Comparison of ENCODE assay signal across 9 cellular contexts in genomic region chr11:68090706-68091105, GRCh38. TPM values are rescaled to one million over a fixed set of nuclear protein-coding genes. Genes with fewer than 3 reads are reported as not detected.
DNase-seq lines count a peak whose midpoint lies in the region; ATAC-seq and TF ChIP-seq lines count a peak whose summit lies in the region.
"Had no signal": no experiment of that assay in that cellular context is flagged by ENCODE, and none has a peak within 500 bp of the region (broad histone marks: within the 10 kb centered on the region; RNA-seq: fewer than 3 reads in every experiment).

No MANE protein-coding gene starts in this region.

- peak overlapping the region in 9 of 11 experiments; percentile 7 to 69 (median 49); a peak in 14 of 22 replicates for H3K27ac ChIP-seq in BLaER1 treated with 17β-estradiol and CSF1 and Interleukin-3, amounts not matched to agents 10 nM and 100 nM
- H3K27ac ChIP-seq in cingulate gyrus (ENCODE audit: low read depth, low read length) (peak overlapping the region; percentile 75), PC-9 (no peak overlapping the region)

- peaks cover 13 to 48% (median 25%) of the 10 kb centered on the region in 11 experiments; a peak in 21 of 22 replicates for H3K36me3 ChIP-seq in BLaER1 treated with 17β-estradiol and CSF1 and Interleukin-3, amounts not matched to agents 10 nM and 100 nM
- H3K36me3 ChIP-seq in mucosa of descending colon (ENCODE audit: low read depth) (no peaks in the 10 kb centered on the region), PC-9 (ENCODE audit: low read depth) (peaks cover 25% of the 10 kb centered on the region; the same call in 1 of the 2 replicates)

- peaks cover 19 to 37% (median 29%) of the 10 kb centered on the region in 10 experiments for H3K4me1 ChIP-seq in BLaER1 treated with 17β-estradiol and CSF1 and Interleukin-3, amounts not matched to agents 10 nM and 100 nM
- peaks cover 20% of the 10 kb centered on the region for H3K4me1 ChIP-seq in mucosa of descending colon (ENCODE audit: low read depth)
- no peaks in the 10 kb centered on the region for H3K4me1 ChIP-seq in PC-9 (replicated peaks; ENCODE audit: insufficient read depth)

- H3K4me3 ChIP-seq in BLaER1 treated with 17β-estradiol and CSF1 and Interleukin-3, amounts not matched to agents 10 nM and 100 nM: peak overlapping the region in 2 of 10 experiments; percentile 4 to 9; a peak in 4 of 20 replicates
- no peak overlapping the region for H3K4me3 ChIP-seq in mucosa of descending colon
- no peak overlapping the region for H3K4me3 ChIP-seq in PC-9
- H3K4me3 ChIP-seq: esophagus muscularis mucosa had no signal

- no peak overlapping the region for H2AFZ ChIP-seq in PC-9

- peaks cover 0 to 65% (median 0%) of the 10 kb centered on the region in 11 experiments; a peak in 6 of 22 replicates for H4K20me1 ChIP-seq in BLaER1 treated with 17β-estradiol and CSF1 and Interleukin-3, amounts not matched to agents 10 nM and 100 nM
- H4K20me1 ChIP-seq in PC-9 (ENCODE audit: insufficient read depth): peaks cover 90% of the 10 kb centered on the region

- POLR2A ChIA-PET in PC-9 (lab: Charles Lee; ENCODE audit: unreplicated experiment): interaction anchor here (0.6 kb wide), 1 partner anchor 30 kb away, joined by 4 read pairs; no protein-coding TSS in a partner anchor

- H3F3A ChIP-seq in PC-9 (ENCODE audit: insufficient read depth, low read depth): peaks cover 67% of the 10 kb centered on the region

- TF ChIP-seq CTCF in mucosa of descending colon (IDR thresholded peaks at IDR 0.05): no peak
- no peak for TF ChIP-seq CTCF in PC-9 (conservative IDR thresholded peaks at IDR 0.05)

- H3K9ac ChIP-seq in BLaER1 treated with 17β-estradiol and CSF1 and Interleukin-3, amounts not matched to agents 10 nM and 100 nM: peak overlapping the region in 9 of 11 experiments; percentile 7 to 51 (median 36); a peak in 11 of 22 replicates

- intact Hi-C loops in mucosa of descending colon (cut with DNase I, micrococcal nuclease) (no loop called here), PC-9 (cut with micrococcal nuclease; ENCODE audit: unreplicated experiment) (no loop called here)

- no peaks in the 10 kb centered on the region for H3K9me2 ChIP-seq in PC-9 (ENCODE audit: insufficient read depth)

- H3K4me2 ChIP-seq in BLaER1 treated with 17β-estradiol and CSF1 and Interleukin-3, amounts not matched to agents 10 nM and 100 nM: peak overlapping the region; percentile 38 to 70 (median 65); a peak in 20 of 22 replicates
- no peak overlapping the region for H3K4me2 ChIP-seq in PC-9

- H3K9me3 ChIP-seq in BLaER1 treated with 17β-estradiol and CSF1 and Interleukin-3, amounts not matched to agents 10 nM and 100 nM (replicated peaks in 1 of 11): no peaks in the 10 kb centered on the region
- H3K9me3 ChIP-seq in mucosa of descending colon: no peaks in the 10 kb centered on the region
- no peaks in the 10 kb centered on the region for H3K9me3 ChIP-seq in PC-9 (ENCODE audit: insufficient read depth, low read depth)
- H3K9me3 ChIP-seq: esophagus muscularis mucosa had no signal

- peaks cover 96% of the 10 kb centered on the region for H3K79me2 ChIP-seq in PC-9 (ENCODE audit: low read depth)

- CTCF ChIA-PET in PC-9 (lab: Charles Lee): no interaction called here

- ATAC-seq in mucosa of descending colon: peak; percentile 97
- no peak for ATAC-seq in SK-N-SH treated with all-trans-retinoic acid at 6 μM for 48 hours

- peak; percentile 53 to 56 for DNase-seq in Kasumi-1 (lab: John Stamatoyannopoulos, UW)
- DNase-seq in mucosa of descending colon: peak in 1 of 3 donors; percentile 57
- DNase-seq in PC-9: no peak
- DNase-seq in activated CD4-positive, alpha-beta T cell treated with anti-CD3 and anti-CD28 coated beads, Interleukin-2, amount 50 U/mL, for 48 hours: no peak
- no peak for DNase-seq in NCI-H1417 treated with DMSO at 0.1 percent for 48 hours (lab: John Stamatoyannopoulos, UW)

- BruUV-seq in PC-9 (replicated peaks; lab: Mats Ljungman, UMichigan): no TSS peak

- H3K27me3 ChIP-seq in BLaER1 treated with 17β-estradiol and CSF1 and Interleukin-3, amounts not matched to agents 10 nM and 100 nM: no peaks in the 10 kb centered on the region
- no peaks in the 10 kb centered on the region for H3K27me3 ChIP-seq in PC-9 (ENCODE audit: insufficient read depth, low read depth)
- H3K27me3 ChIP-seq: esophagus muscularis mucosa had no signal

TF ChIP-seq in SK-N-SH treated with all-trans-retinoic acid at 6 μM for 48 hours, 23 proteins besides CTCF, POLR2A, EP300 and RAD21:
- no peak for TF ChIP-seq ZNF8 (CRISPR knock-in tag; IDR thresholded peaks at IDR 0.05)
- TF ChIP-seq, protein P1, sequence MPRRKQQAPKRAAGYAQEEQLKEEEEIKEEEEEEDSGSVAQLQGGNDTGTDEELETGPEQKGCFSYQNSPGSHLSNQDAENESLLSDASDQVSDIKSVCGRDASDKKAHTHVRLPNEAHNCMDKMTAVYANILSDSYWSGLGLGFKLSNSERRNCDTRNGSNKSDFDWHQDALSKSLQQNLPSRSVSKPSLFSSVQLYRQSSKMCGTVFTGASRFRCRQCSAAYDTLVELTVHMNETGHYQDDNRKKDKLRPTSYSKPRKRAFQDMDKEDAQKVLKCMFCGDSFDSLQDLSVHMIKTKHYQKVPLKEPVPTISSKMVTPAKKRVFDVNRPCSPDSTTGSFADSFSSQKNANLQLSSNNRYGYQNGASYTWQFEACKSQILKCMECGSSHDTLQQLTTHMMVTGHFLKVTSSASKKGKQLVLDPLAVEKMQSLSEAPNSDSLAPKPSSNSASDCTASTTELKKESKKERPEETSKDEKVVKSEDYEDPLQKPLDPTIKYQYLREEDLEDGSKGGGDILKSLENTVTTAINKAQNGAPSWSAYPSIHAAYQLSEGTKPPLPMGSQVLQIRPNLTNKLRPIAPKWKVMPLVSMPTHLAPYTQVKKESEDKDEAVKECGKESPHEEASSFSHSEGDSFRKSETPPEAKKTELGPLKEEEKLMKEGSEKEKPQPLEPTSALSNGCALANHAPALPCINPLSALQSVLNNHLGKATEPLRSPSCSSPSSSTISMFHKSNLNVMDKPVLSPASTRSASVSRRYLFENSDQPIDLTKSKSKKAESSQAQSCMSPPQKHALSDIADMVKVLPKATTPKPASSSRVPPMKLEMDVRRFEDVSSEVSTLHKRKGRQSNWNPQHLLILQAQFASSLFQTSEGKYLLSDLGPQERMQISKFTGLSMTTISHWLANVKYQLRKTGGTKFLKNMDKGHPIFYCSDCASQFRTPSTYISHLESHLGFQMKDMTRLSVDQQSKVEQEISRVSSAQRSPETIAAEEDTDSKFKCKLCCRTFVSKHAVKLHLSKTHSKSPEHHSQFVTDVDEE (CRISPR knock-in tag; IDR thresholded peaks at IDR 0.05): no peak
- no peak for TF ChIP-seq OSR1 (CRISPR knock-in tag; IDR thresholded peaks at IDR 0.05)
- TF ChIP-seq TOX (CRISPR knock-in tag; IDR thresholded peaks at IDR 0.05; ENCODE audit: borderline replicate concordance): no peak
- TF ChIP-seq, protein P2, sequence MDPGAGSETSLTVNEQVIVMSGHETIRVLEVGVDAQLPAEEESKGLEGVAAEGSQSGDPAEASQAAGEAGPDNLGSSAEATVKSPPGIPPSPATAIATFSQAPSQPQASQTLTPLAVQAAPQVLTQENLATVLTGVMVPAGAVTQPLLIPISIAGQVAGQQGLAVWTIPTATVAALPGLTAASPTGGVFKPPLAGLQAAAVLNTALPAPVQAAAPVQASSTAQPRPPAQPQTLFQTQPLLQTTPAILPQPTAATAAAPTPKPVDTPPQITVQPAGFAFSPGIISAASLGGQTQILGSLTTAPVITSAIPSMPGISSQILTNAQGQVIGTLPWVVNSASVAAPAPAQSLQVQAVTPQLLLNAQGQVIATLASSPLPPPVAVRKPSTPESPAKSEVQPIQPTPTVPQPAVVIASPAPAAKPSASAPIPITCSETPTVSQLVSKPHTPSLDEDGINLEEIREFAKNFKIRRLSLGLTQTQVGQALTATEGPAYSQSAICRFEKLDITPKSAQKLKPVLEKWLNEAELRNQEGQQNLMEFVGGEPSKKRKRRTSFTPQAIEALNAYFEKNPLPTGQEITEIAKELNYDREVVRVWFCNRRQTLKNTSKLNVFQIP (CRISPR knock-in tag; IDR thresholded peaks at IDR 0.05; ENCODE audit: borderline replicate concordance, low read depth): no peak
- TF ChIP-seq ZFP3 (CRISPR knock-in tag; IDR thresholded peaks at IDR 0.05): no peak
- TF ChIP-seq PATZ1 (CRISPR knock-in tag; IDR thresholded peaks at IDR 0.05; ENCODE audit: borderline replicate concordance): no peak
- TF ChIP-seq RARB (CRISPR knock-in tag; IDR thresholded peaks at IDR 0.05): no peak
- no peak for TF ChIP-seq PPARA (CRISPR knock-in tag; IDR thresholded peaks at IDR 0.05; ENCODE audit: borderline replicate concordance)
- no peak for TF ChIP-seq ARNTL (CRISPR knock-in tag; IDR thresholded peaks at IDR 0.05; ENCODE audit: borderline replicate concordance, low read depth)
- no peak for TF ChIP-seq BACH2 (CRISPR knock-in tag; IDR thresholded peaks at IDR 0.05; ENCODE audit: borderline replicate concordance)
- TF ChIP-seq ZC3H10 (CRISPR knock-in tag; IDR thresholded peaks at IDR 0.05): no peak
- no peak for TF ChIP-seq SNAI2 (CRISPR knock-in tag; IDR thresholded peaks at IDR 0.05)
- TF ChIP-seq CSDC2 (CRISPR knock-in tag; IDR thresholded peaks at IDR 0.05): no peak
- TF ChIP-seq TCF4 (CRISPR knock-in tag; IDR thresholded peaks at IDR 0.05; ENCODE audit: borderline replicate concordance): no peak

RNA-seq across cellular contexts. Expression of gene CHKA, which starts 30.5 kb away (rescaled TPM):
- 10 to 100 TPM; 44.1 to 74.4 (median 58.5) TPM for total RNA-seq in mucosa of descending colon
- 84.2 and 90.5 TPM in 2 replicates for total RNA-seq in PC-9 (2021)

RNA-seq across cellular contexts. Expression of gene TCIRG1, which starts 51.9 kb away (rescaled TPM):
- total RNA-seq in mucosa of descending colon (100 to 1,000 TPM; 155 to 189 (median 166) TPM), PC-9 (2021) (125 and 175 TPM in 2 replicates)

Comparison
In these comparisons a context has a peak if more than half of its experiments do, and no peak if none do; other contexts are left out.
1. DNase-seq: peak in Kasumi-1 (2 of 2); none in PC-9 (0 of 2), activated CD4-positive, alpha-beta T cell treated with anti-CD3 and anti-CD28 coated beads, Interleukin-2, amount 50 U/mL, for 48 hours (0 of 2) and NCI-H1417 treated with DMSO at 0.1 percent for 48 hours (single experiment).